In genomic region chr22:28105396-28105795, GRCh38 we compare ENCODE assay signal across 19 cellular contexts.
DNase-seq lines count a peak whose midpoint lies in the region; ATAC-seq and TF ChIP-seq lines count a peak whose summit lies in the region.
"Had no signal": no experiment of that assay in that cellular context is flagged by ENCODE, and none has a peak within 500 bp of the region (broad histone marks: within the 10 kb centered on the region; RNA-seq: fewer than 3 reads in every experiment).

No MANE protein-coding gene starts in this region.

- no peak overlapping the region for H3K27ac ChIP-seq in naive thymus-derived CD4-positive, alpha-beta T cell (ENCODE audit: low read depth, low read length)
- H3K27ac ChIP-seq: psoas muscle had no signal

- H3K36me3 Mint-ChIP-seq in naive thymus-derived CD4-positive, alpha-beta T cell, result peaks cover 0 to 16% (median 6%) of the 10 kb centered on the region in 5 donors
- H3K36me3 Mint-ChIP-seq: CD14-positive monocyte had no signal

- ATAC-seq in esophagus mucosa, result peak; percentile 52
- ATAC-seq in naive thymus-derived CD4-positive, alpha-beta T cell, result no peak
- ATAC-seq in HG03159 (IDR thresholded peaks at IDR 0.05; ENCODE audit: unreplicated experiment), result no peak
- ATAC-seq: psoas muscle had no signal

- no peaks in the 10 kb centered on the region for H3K4me1 ChIP-seq in naive thymus-derived CD4-positive, alpha-beta T cell (ENCODE audit: control insufficient read depth in 2 of 2, insufficient read depth in 2 of 2, low read length in 2 of 2)
- H3K4me1 ChIP-seq: psoas muscle, uterus had no signal

- TF ChIP-seq CTCF in NB4 (IDR thresholded peaks at IDR 0.05; ENCODE audit: low read depth, low read length), result no peak

- H3K27me3 ChIP-seq in naive thymus-derived CD4-positive, alpha-beta T cell (ENCODE audit: control insufficient read depth in 2 of 2, insufficient read depth in 2 of 2, low read length in 2 of 2), result no peaks in the 10 kb centered on the region
- H3K27me3 ChIP-seq: uterus had no signal

- peak overlapping the region in 1 of 9 donors; percentile 63 for H3K27ac Mint-ChIP-seq in naive thymus-derived CD4-positive, alpha-beta T cell
- H3K27ac Mint-ChIP-seq: activated naive CD4-positive, alpha-beta T cell treated with anti-CD3 and anti-CD28 coated beads for 36 hours; activated T-cell treated with anti-CD3 and anti-CD28 coated beads, Interleukin-2, amount 50 U/mL, for 24 hours; CD14-positive monocyte had no signal

- CTCF ChIA-PET in naive thymus-derived CD4-positive, alpha-beta T cell (lab: Charles Lee), result no interaction called here

- no peaks in the 10 kb centered on the region for H3K9me3 Mint-ChIP-seq in naive thymus-derived CD4-positive, alpha-beta T cell
- H3K9me3 Mint-ChIP-seq: activated naive CD4-positive, alpha-beta T cell treated with anti-CD3 and anti-CD28 coated beads for 36 hours; activated T-cell treated with anti-CD3 and anti-CD28 coated beads, Interleukin-2, amount 50 U/mL, for 24 hours; CD14-positive monocyte had no signal

- no peaks in the 10 kb centered on the region for H3K9me3 ChIP-seq in naive thymus-derived CD4-positive, alpha-beta T cell (ENCODE audit: control insufficient read depth in 2 of 3, low read length in 3 of 3)
- H3K9me3 ChIP-seq: psoas muscle, uterus had no signal

- no peaks in the 10 kb centered on the region for H3K27me3 Mint-ChIP-seq in naive thymus-derived CD4-positive, alpha-beta T cell
- H3K27me3 Mint-ChIP-seq: activated T-cell treated with anti-CD3 and anti-CD28 coated beads, Interleukin-2, amount 50 U/mL, for 24 hours had no signal

- intact Hi-C loops in naive thymus-derived CD4-positive, alpha-beta T cell (cut with micrococcal nuclease), result no loop called here

- no peak overlapping the region for H3K4me3 ChIP-seq in NB4 (ENCODE audit: low read depth, low read length)
- H3K4me3 ChIP-seq in naive thymus-derived CD4-positive, alpha-beta T cell (ENCODE audit: low read length), result no peak overlapping the region
- H3K4me3 ChIP-seq: psoas muscle, uterus had no signal

- POLR2A ChIA-PET in naive thymus-derived CD4-positive, alpha-beta T cell (lab: Charles Lee), result no interaction called here

- TF ChIP-seq POLR2A in NB4 (IDR thresholded peaks at IDR 0.05; ENCODE audit: extremely low read depth, insufficient read length), result no peak

- H3K4me1 Mint-ChIP-seq in naive thymus-derived CD4-positive, alpha-beta T cell, result no peaks in the 10 kb centered on the region

- no peaks in the 10 kb centered on the region for H3K36me3 ChIP-seq in naive thymus-derived CD4-positive, alpha-beta T cell (ENCODE audit: control insufficient read depth in 2 of 3, insufficient read depth in 3 of 3, low read length in 3 of 3)
- H3K36me3 ChIP-seq: uterus had no signal

- peak; percentile 28 for DNase-seq in DMS79 (lab: John Stamatoyannopoulos, UW)
- DNase-seq in NB4 (ENCODE audit: low read depth), result peak; percentile 33
- peak; percentile 17 for DNase-seq in left kidney (ENCODE audit: low read depth, low spot score)
- DNase-seq in effector CD8-positive, alpha-beta T cell (lab: John Stamatoyannopoulos, UW), result no peak
- DNase-seq in naive thymus-derived CD4-positive, alpha-beta T cell, result no peak
- no peak for DNase-seq in NCI-H82 (lab: John Stamatoyannopoulos, UW)
- DNase-seq: activated CD4-positive, CD25-positive, alpha-beta regulatory T cell treated with anti-CD3 and anti-CD28 coated beads, Interleukin-2, amount 50 U/mL, for 72 hours; activated CD8-positive, alpha-beta memory T cell treated with anti-CD3 and anti-CD28 coated beads for 24 hours; activated naive CD4-positive, alpha-beta T cell treated with anti-CD3 and anti-CD28 coated beads for 36 hours; activated T-cell treated with anti-CD3 and anti-CD28 coated beads, Interleukin-2, amount 50 U/mL, for 24 hours; amygdala; NCI-H2171; NCI-H524 treated with DMSO at 0.1 percent for 48 hours; psoas muscle; stimulated activated CD4-positive, alpha-beta T cell treated with anti-CD3 and anti-CD28 coated beads, Interleukin-1b, Interleukin-23, amount 100 ng/mL, for 48 hours; uterus had no signal

- no peak overlapping the region for H3K4me3 Mint-ChIP-seq in naive thymus-derived CD4-positive, alpha-beta T cell
- H3K4me3 Mint-ChIP-seq: activated naive CD4-positive, alpha-beta T cell treated with anti-CD3 and anti-CD28 coated beads for 36 hours; activated T-cell treated with anti-CD3 and anti-CD28 coated beads, Interleukin-2, amount 50 U/mL, for 24 hours; CD14-positive monocyte had no signal

Comparison
In these comparisons a context has a peak if more than half of its experiments do, and no peak if none do; other contexts are left out.
1. DNase-seq: peak in DMS79 (single experiment), NB4 (single experiment) and left kidney (single experiment); none in effector CD8-positive, alpha-beta T cell (single experiment), naive thymus-derived CD4-positive, alpha-beta T cell (0 of 9) and NCI-H82 (single experiment).